ENCODE assay signal across 9 cellular contexts in the genomic region with DNA sequence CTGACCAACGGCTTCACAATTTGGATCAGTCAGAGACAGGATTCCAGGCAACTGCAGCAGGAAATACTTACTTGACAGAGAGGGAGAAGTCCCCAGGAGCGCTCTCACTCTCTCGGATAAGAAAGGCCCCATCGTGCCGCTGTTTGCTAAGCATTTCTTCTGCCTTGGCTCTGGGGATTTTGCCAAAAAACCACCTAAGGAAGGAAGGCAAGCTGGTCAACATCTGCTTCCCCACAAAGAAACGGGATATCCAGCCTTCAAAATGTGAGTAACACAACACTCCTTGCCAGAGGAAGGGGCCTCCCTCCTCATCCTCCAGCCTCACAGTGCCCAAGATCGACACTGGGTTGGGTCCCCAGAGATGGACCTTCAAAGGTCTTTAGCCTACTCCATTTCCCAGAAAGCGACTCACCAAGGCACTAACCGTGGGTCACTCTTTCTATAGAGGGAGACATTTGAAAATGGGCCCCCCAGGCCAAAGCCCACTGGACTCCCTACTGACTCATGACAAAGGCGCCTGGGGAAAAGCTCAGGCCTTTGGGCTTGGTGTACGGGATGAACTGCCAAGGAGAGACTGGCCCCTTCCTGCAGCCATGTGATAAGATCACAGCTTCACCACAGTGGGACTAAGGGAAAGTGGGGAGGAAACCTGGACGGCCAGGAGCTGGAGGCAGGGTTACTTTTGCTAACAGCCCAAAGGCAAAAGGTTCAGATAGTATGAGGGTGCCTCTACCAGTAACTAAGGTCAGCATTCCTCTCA. TPM values are rescaled to one million over a fixed set of nuclear protein-coding genes. Genes with fewer than 3 reads are reported as not detected.
DNase-seq lines count a peak whose midpoint lies in the region; ATAC-seq and TF ChIP-seq lines count a peak whose summit lies in the region.
"Had no signal": no experiment of that assay in that cellular context is flagged by ENCODE, and none has a peak within 500 bp of the region (broad histone marks: within the 10 kb centered on the region; RNA-seq: fewer than 3 reads in every experiment).

No MANE protein-coding gene starts in this region.

- H3K27me3 ChIP-seq in right atrium auricular region (no peaks in the 10 kb centered on the region), subcutaneous abdominal adipose tissue (ENCODE audit: control insufficient read depth in 5 of 5, insufficient read depth in 4 of 5, low read length in 5 of 5) (no peaks in the 10 kb centered on the region)

- peaks cover 36% of the 10 kb centered on the region for H3K4me1 Mint-ChIP-seq in activated CD4-positive, alpha-beta T cell treated with anti-CD3 and anti-CD28 coated beads for 36 hours
- H3K4me1 Mint-ChIP-seq in activated CD4-positive, alpha-beta memory T cell treated with anti-CD3 and anti-CD28 coated beads for 36 hours (ENCODE audit: low read depth): peaks cover 23% of the 10 kb centered on the region

- peaks cover 37% of the 10 kb centered on the region for H3K36me3 Mint-ChIP-seq in activated CD4-positive, alpha-beta T cell treated with anti-CD3 and anti-CD28 coated beads for 36 hours (ENCODE audit: low read depth)
- H3K36me3 Mint-ChIP-seq in activated CD4-positive, alpha-beta memory T cell treated with anti-CD3 and anti-CD28 coated beads for 36 hours: peaks cover 26% of the 10 kb centered on the region

- no peak for DNase-seq in activated CD4-positive, alpha-beta T cell treated with anti-CD3 and anti-CD28 coated beads for 36 hours
- no peak for DNase-seq in activated CD4-positive, alpha-beta T cell treated with anti-CD3 and anti-CD28 coated beads, Interleukin-2, amount 50 U/mL, for 48 hours
- no peak for DNase-seq in activated CD4-positive, alpha-beta memory T cell treated with anti-CD3 and anti-CD28 coated beads for 36 hours
- DNase-seq in right atrium auricular region (ENCODE audit: low spot score) (no peak), middle frontal gyrus (ENCODE audit: extremely low spot score, low spot score) (no peak)
- DNase-seq: NCI-H1694 had no signal

- TF ChIP-seq POLR2A in GM18505 (IDR thresholded peaks at IDR 0.05; ENCODE audit: borderline replicate concordance, extremely low read depth, insufficient read depth, insufficient read length): no peak

- peak overlapping the region; percentile 34 to 58 for H3K27ac ChIP-seq in right atrium auricular region
- peak overlapping the region; percentile 76 for H3K27ac ChIP-seq in subcutaneous abdominal adipose tissue (ENCODE audit: low read depth, low read length)

- TF ChIP-seq CTCF in right atrium auricular region (IDR thresholded peaks at IDR 0.05): no peak

- peak overlapping the region in 4 of 5 donors; percentile 1 to 28 (median 12) for H3K9ac ChIP-seq in subcutaneous abdominal adipose tissue (ENCODE audit: low read length in 5 of 5)

- intact Hi-C loops in activated CD4-positive, alpha-beta T cell treated with anti-CD3 and anti-CD28 coated beads for 36 hours (cut with DNase I, micrococcal nuclease): no loop called here
- intact Hi-C loops in activated CD4-positive, alpha-beta memory T cell treated with anti-CD3 and anti-CD28 coated beads for 36 hours (cut with micrococcal nuclease): no loop called here

- ATAC-seq in activated CD4-positive, alpha-beta T cell treated with anti-CD3 and anti-CD28 coated beads for 36 hours: no peak
- ATAC-seq in HG03520 (IDR thresholded peaks at IDR 0.05; ENCODE audit: unreplicated experiment): no peak
- no peak for ATAC-seq in GM18505 (IDR thresholded peaks at IDR 0.05; ENCODE audit: unreplicated experiment)

- H3K4me1 ChIP-seq in right atrium auricular region (peaks cover 0 to 18% of the 10 kb centered on the region in 2 donors), subcutaneous abdominal adipose tissue (ENCODE audit: control insufficient read depth in 5 of 5, insufficient read depth in 5 of 5, low read length in 5 of 5) (peaks cover 5 to 29% (median 23%) of the 10 kb centered on the region in 5 donors)

- H3K9me3 ChIP-seq in right atrium auricular region (no peaks in the 10 kb centered on the region), subcutaneous abdominal adipose tissue (ENCODE audit: control insufficient read depth in 5 of 5, low read length in 5 of 5) (no peaks in the 10 kb centered on the region)

- H3K27ac Mint-ChIP-seq in activated CD4-positive, alpha-beta T cell treated with anti-CD3 and anti-CD28 coated beads for 36 hours: peak overlapping the region; percentile 80
- peak overlapping the region; percentile 81 for H3K27ac Mint-ChIP-seq in activated CD4-positive, alpha-beta memory T cell treated with anti-CD3 and anti-CD28 coated beads for 36 hours

- no peaks in the 10 kb centered on the region for H3K27me3 Mint-ChIP-seq in activated CD4-positive, alpha-beta T cell treated with anti-CD3 and anti-CD28 coated beads for 36 hours
- no peaks in the 10 kb centered on the region for H3K27me3 Mint-ChIP-seq in activated CD4-positive, alpha-beta memory T cell treated with anti-CD3 and anti-CD28 coated beads for 36 hours

- CTCF ChIA-PET in activated CD4-positive, alpha-beta T cell treated with anti-CD3 and anti-CD28 coated beads for 36 hours (lab: Charles Lee): interaction anchor here (0.6 to 1.6 kb wide), 9 partner anchors 11 to 89 kb away, joined by 3 to 9 read pairs (median 4); no protein-coding TSS in a partner anchor
- CTCF ChIA-PET in activated CD4-positive, alpha-beta memory T cell treated with anti-CD3 and anti-CD28 coated beads for 36 hours (lab: Charles Lee): interaction anchor here (0.5 to 4.2 kb wide), 7 partner anchors 10 to 422 kb away, joined by 3 to 18 read pairs (median 3); partner anchors contain the start of gene SLC25A19

- H3K4me3 ChIP-seq in right atrium auricular region (no peak overlapping the region), subcutaneous abdominal adipose tissue (ENCODE audit: low read depth in 1 of 5, low read length in 5 of 5) (no peak overlapping the region)

- no peak overlapping the region for H3K4me3 Mint-ChIP-seq in activated CD4-positive, alpha-beta T cell treated with anti-CD3 and anti-CD28 coated beads for 36 hours
- H3K4me3 Mint-ChIP-seq in activated CD4-positive, alpha-beta memory T cell treated with anti-CD3 and anti-CD28 coated beads for 36 hours: no peak overlapping the region

- POLR2A ChIA-PET in activated CD4-positive, alpha-beta T cell treated with anti-CD3 and anti-CD28 coated beads for 36 hours (lab: Charles Lee): no interaction called here
- POLR2A ChIA-PET in activated CD4-positive, alpha-beta memory T cell treated with anti-CD3 and anti-CD28 coated beads for 36 hours (lab: Charles Lee): no interaction called here

- no peaks in the 10 kb centered on the region for H3K9me3 Mint-ChIP-seq in activated CD4-positive, alpha-beta T cell treated with anti-CD3 and anti-CD28 coated beads for 36 hours (ENCODE audit: low read depth)
- no peaks in the 10 kb centered on the region for H3K9me3 Mint-ChIP-seq in activated CD4-positive, alpha-beta memory T cell treated with anti-CD3 and anti-CD28 coated beads for 36 hours

- H3K36me3 ChIP-seq in right atrium auricular region (peaks cover 19% of the 10 kb centered on the region), subcutaneous abdominal adipose tissue (ENCODE audit: control insufficient read depth in 5 of 5, insufficient read depth in 5 of 5, low read length in 5 of 5) (peaks cover 0 to 23% (median 14%) of the 10 kb centered on the region in 5 donors)

RNA-seq across cellular contexts. Expression of gene SLC25A19, which starts 36.8 kb away (rescaled TPM):
- 10 to 100 TPM; 67.8 to 79.7 TPM for total RNA-seq in activated CD4-positive, alpha-beta T cell treated with anti-CD3 and anti-CD28 coated beads for 36 hours
- total RNA-seq in activated CD4-positive, alpha-beta memory T cell treated with anti-CD3 and anti-CD28 coated beads for 36 hours: 10 to 100 TPM; 57.9 to 62.3 TPM
- total RNA-seq in right atrium auricular region: 10 to 100 TPM in 1 of 2 donors, 1 to 10 TPM in 1; 8.8 to 10.2 TPM

RNA-seq across cellular contexts. Expression of gene MIF4GD, which starts 55.0 kb away (rescaled TPM):
- total RNA-seq in activated CD4-positive, alpha-beta T cell treated with anti-CD3 and anti-CD28 coated beads for 36 hours: 10 to 100 TPM; 39.0 to 39.1 TPM
- 10 to 100 TPM; 50.2 to 57.2 TPM for total RNA-seq in activated CD4-positive, alpha-beta memory T cell treated with anti-CD3 and anti-CD28 coated beads for 36 hours
- 10 to 100 TPM; 18.0 to 24.9 TPM for total RNA-seq in right atrium auricular region

Comparison
In these comparisons a context has a peak if more than half of its experiments do, and no peak if none do; other contexts are left out.
1. RNA of gene SLC25A19, which starts 36.8 kb away (total RNA-seq): 67.8 to 79.7 TPM in activated CD4-positive, alpha-beta T cell treated with anti-CD3 and anti-CD28 coated beads for 36 hours and 57.9 to 62.3 TPM in activated CD4-positive, alpha-beta memory T cell treated with anti-CD3 and anti-CD28 coated beads for 36 hours; 8.8 to 10.2 TPM in right atrium auricular region; every median in the first group is over 4 times any median in the second.